35 cellular contexts compared by ENCODE assay signal in genomic region chr6:133754298-133754697, GRCh38.
"Had no signal": no experiment of that assay in that cellular context is flagged by ENCODE, and none has a peak within 500 bp of the region (broad histone marks: within the 10 kb centered on the region; RNA-seq: fewer than 3 reads in every experiment).

No MANE protein-coding gene starts in this region.

- H3K27ac ChIP-seq: KMS-11 had no signal

- DNase-seq: Karpas-422, Kasumi-1, MG63, MM.1S, MV-4-11, NCI-H1048, NCI-H1092, NCI-H1092 treated with DMSO at 0.1 percent for 48 hours, NCI-H1105, NCI-H1105 treated with DMSO at 0.1 percent for 48 hours, NCI-H1417, NCI-H1417 treated with DMSO at 0.1 percent for 48 hours, NCI-H1436, NCI-H1436 treated with DMSO at 0.1 percent for 48 hours, NCI-H146, NCI-H1694, NCI-H1694 treated with DMSO at 0.1 percent for 48 hours, NCI-H187, NCI-H187 treated with DMSO at 0.1 percent for 48 hours, NCI-H1930, NCI-H2029, NCI-H2029 treated with DMSO at 0.1 percent for 48 hours, NCI-H2081, NCI-H2081 treated with DMSO at 0.1 percent for 48 hours, NCI-H2107, NCI-H2171, NCI-H2171 treated with DMSO at 0.1 percent for 48 hours, NCI-H2227 treated with DMSO at 0.1 percent for 48 hours, NCI-H226, NCI-H345, NCI-H446, NCI-H446 treated with DMSO at 0.1 percent for 48 hours, NCI-H510A, NCI-H510A treated with DMSO at 0.1 percent for 48 hours had no signal

- H3K9me3 ChIP-seq: MG63 had no signal

- H3K27me3 ChIP-seq: MG63 had no signal

- H3K4me3 ChIP-seq: MG63 had no signal
